1 cellular context compared by ENCODE assay signal in genomic region chr20:22490287-22491187, GRCh38.
A peak's percentile ranks its signal among the peaks of the same experiment; 100 is the strongest.
TF ChIP-seq lines count a peak whose summit lies in the region.

No MANE protein-coding gene starts in this region.

TF ChIP-seq in HepG2, 621 proteins besides CTCF, POLR2A, EP300 and RAD21 (continued from another document and continues in another):
- TF ChIP-seq ZNF850 (CRISPR knock-in tag; conservative IDR thresholded peaks at IDR 0.05) (no peak), ELK4 (CRISPR knock-in tag; IDR thresholded peaks at IDR 0.05; ENCODE audit: borderline replicate concordance) (no peak), ZNF20 (CRISPR knock-in tag; IDR thresholded peaks at IDR 0.05) (no peak; the same call in 1 of the 2 replicates), ZNF205 (CRISPR knock-in tag; IDR thresholded peaks at IDR 0.05) (no peak), SIN3A (IDR thresholded peaks at IDR 0.05; ENCODE audit: borderline replicate concordance, low read depth, low read length) (peak; percentile 98), SETDB1 (CRISPR knock-in tag; IDR thresholded peaks at IDR 0.05; ENCODE audit: borderline replicate concordance) (no peak), NR2F1 (CRISPR knock-in tag; IDR thresholded peaks at IDR 0.05) (peak; percentile 59; a peak in 3 of 4 replicates), ZNF317 (CRISPR knock-in tag; IDR thresholded peaks at IDR 0.05) (peak; percentile 88), NFYC (CRISPR knock-in tag; IDR thresholded peaks at IDR 0.05) (no peak), SALL1 (CRISPR knock-in tag; IDR thresholded peaks at IDR 0.05) (peak; percentile 97), MEF2D (CRISPR knock-in tag; IDR thresholded peaks at IDR 0.05) (peak; percentile 86; the same call in 1 of the 2 replicates), RERE (CRISPR knock-in tag; IDR thresholded peaks at IDR 0.05; ENCODE audit: low read depth) (peak; percentile 76), NCOR1 (IDR thresholded peaks at IDR 0.05; ENCODE audit: borderline replicate concordance, low read length) (peak; percentile 79), MLXIP (CRISPR knock-in tag; IDR thresholded peaks at IDR 0.05; ENCODE audit: borderline replicate concordance) (no peak; the same call in 1 of the 2 replicates), THAP8 (CRISPR knock-in tag; IDR thresholded peaks at IDR 0.05; ENCODE audit: borderline replicate concordance) (0 out of 2 replicates have a peak, but pooled peaks have one; percentile 45), BRF2 (CRISPR knock-in tag; IDR thresholded peaks at IDR 0.05) (peak; percentile 28; the same call in 1 of the 2 replicates), ZBTB39 (CRISPR knock-in tag; IDR thresholded peaks at IDR 0.05) (no peak), ZNF296 (CRISPR knock-in tag; conservative IDR thresholded peaks at IDR 0.05) (no peak), THYN1 (CRISPR knock-in tag; IDR thresholded peaks at IDR 0.05; ENCODE audit: borderline replicate concordance, low read depth) (0 out of 2 replicates have a peak, but pooled peaks have one; percentile 43), PRPF4 (IDR thresholded peaks at IDR 0.05; ENCODE audit: low read depth, low read length, poor library complexity, severe bottlenecking) (no peak), GMEB2 (CRISPR knock-in tag; IDR thresholded peaks at IDR 0.05; ENCODE audit: low read depth) (0 out of 2 replicates have a peak, but pooled peaks have one; percentile 12), BATF2 (CRISPR knock-in tag; IDR thresholded peaks at IDR 0.05) (0 out of 2 replicates have a peak, but pooled peaks have one; percentile 33), ATF5 (CRISPR knock-in tag; IDR thresholded peaks at IDR 0.05; ENCODE audit: low read depth) (no peak), TAF15 (IDR thresholded peaks at IDR 0.05; ENCODE audit: low read depth, low read length, poor library complexity, severe bottlenecking) (no peak)
